In genomic region chr2:64214281-64215115, GRCh38 we compare ENCODE assay signal across 9 cellular contexts.
DNase-seq lines count a peak whose midpoint lies in the region; ATAC-seq and TF ChIP-seq lines count a peak whose summit lies in the region.
"Had no signal": no experiment of that assay in that cellular context is flagged by ENCODE, and none has a peak within 500 bp of the region (broad histone marks: within the 10 kb centered on the region; RNA-seq: fewer than 3 reads in every experiment).

No MANE protein-coding gene starts in this region.

- no peaks in the 10 kb centered on the region for H3K36me3 ChIP-seq in KMS-11 (ENCODE audit: insufficient read depth)
- no peaks in the 10 kb centered on the region for H3K36me3 ChIP-seq in mucosa of descending colon (ENCODE audit: low read depth)
- H3K36me3 ChIP-seq in uterus, result no peaks in the 10 kb centered on the region

- peak overlapping the region; percentile 33 for H3K9ac ChIP-seq in KMS-11

- H3K27ac ChIP-seq in KMS-11, result peak overlapping the region; percentile 76
- peak overlapping the region; percentile 46 to 74 for H3K27ac ChIP-seq in uterus

- H3K27me3 ChIP-seq in KMS-11 (ENCODE audit: insufficient read depth, low read depth) (no peaks in the 10 kb centered on the region), uterus (no peaks in the 10 kb centered on the region)

- no peak for TF ChIP-seq CTCF in KMS-11 (conservative IDR thresholded peaks at IDR 0.05; ENCODE audit: low read depth, low read length)
- TF ChIP-seq CTCF in mucosa of descending colon (IDR thresholded peaks at IDR 0.05), result no peak
- no peak for TF ChIP-seq CTCF in uterus (IDR thresholded peaks at IDR 0.05)

- H3K27me3 Mint-ChIP-seq in activated naive CD4-positive, alpha-beta T cell treated with anti-CD3 and anti-CD28 coated beads, Interleukin-2, amount 50 U/mL, for 24 hours, result no peaks in the 10 kb centered on the region
- peaks cover 0 to 2% (median 0%) of the 10 kb centered on the region in 3 donors for H3K27me3 Mint-ChIP-seq in immature natural killer cell (ENCODE audit: low read depth in 3 of 3)

- H3K4me3 Mint-ChIP-seq in activated naive CD4-positive, alpha-beta T cell treated with anti-CD3 and anti-CD28 coated beads, Interleukin-2, amount 50 U/mL, for 24 hours, result peak overlapping the region; percentile 83
- peak overlapping the region in 2 of 5 donors; percentile 11 to 77 for H3K4me3 Mint-ChIP-seq in immature natural killer cell

- H3K4me2 ChIP-seq in KMS-11, result peak overlapping the region; percentile 84

- peak overlapping the region; percentile 46 for H2AFZ ChIP-seq in KMS-11 (ENCODE audit: low read depth)

- peak; percentile 62 for ATAC-seq in GM18498 (IDR thresholded peaks at IDR 0.05; ENCODE audit: unreplicated experiment)
- ATAC-seq in GM21576 (IDR thresholded peaks at IDR 0.05; ENCODE audit: unreplicated experiment), result peak; percentile 54
- peak; percentile 84 for ATAC-seq in mucosa of descending colon

- no peaks in the 10 kb centered on the region for H3K36me3 Mint-ChIP-seq in activated naive CD4-positive, alpha-beta T cell treated with anti-CD3 and anti-CD28 coated beads, Interleukin-2, amount 50 U/mL, for 24 hours
- H3K36me3 Mint-ChIP-seq in immature natural killer cell, result no peaks in the 10 kb centered on the region

- H3K27ac Mint-ChIP-seq in activated naive CD4-positive, alpha-beta T cell treated with anti-CD3 and anti-CD28 coated beads, Interleukin-2, amount 50 U/mL, for 24 hours, result peak overlapping the region; percentile 97
- H3K27ac Mint-ChIP-seq in immature natural killer cell, result peak overlapping the region in 1 of 6 donors; percentile 80

- no peaks in the 10 kb centered on the region for H3K9me3 Mint-ChIP-seq in activated naive CD4-positive, alpha-beta T cell treated with anti-CD3 and anti-CD28 coated beads, Interleukin-2, amount 50 U/mL, for 24 hours
- H3K9me3 Mint-ChIP-seq in immature natural killer cell, result no peaks in the 10 kb centered on the region

- peak in 1 of 2 donors; percentile 14 for TF ChIP-seq POLR2A in uterus (IDR thresholded peaks at IDR 0.05)

- H3K4me1 Mint-ChIP-seq in activated naive CD4-positive, alpha-beta T cell treated with anti-CD3 and anti-CD28 coated beads, Interleukin-2, amount 50 U/mL, for 24 hours, result peaks cover 76% of the 10 kb centered on the region
- peaks cover 20 to 35% of the 10 kb centered on the region in 2 donors for H3K4me1 Mint-ChIP-seq in immature natural killer cell

- DNase-seq in mucosa of descending colon (peak in 1 of 3 donors; percentile 50), uterus (peak in 1 of 2 donors; percentile 38), NCI-H2029 (lab: John Stamatoyannopoulos, UW) (no peak), immature natural killer cell (no peak)
- DNase-seq: IMR-90 had no signal

- no peaks in the 10 kb centered on the region for H4K20me1 ChIP-seq in KMS-11 (ENCODE audit: insufficient read depth)

- H3K4me1 ChIP-seq in KMS-11 (ENCODE audit: low read depth, poor library complexity, severe bottlenecking) (peaks cover 63% of the 10 kb centered on the region), mucosa of descending colon (ENCODE audit: low read depth) (peaks cover 24% of the 10 kb centered on the region), uterus (peaks cover 0 to 12% of the 10 kb centered on the region in 2 donors)

- peak overlapping the region; percentile 75 for H3K4me3 ChIP-seq in KMS-11 (IDR thresholded peaks at IDR 0.05; ENCODE audit: insufficient read depth, low read depth, low read length)
- H3K4me3 ChIP-seq in mucosa of descending colon, result no peak overlapping the region
- no peak overlapping the region for H3K4me3 ChIP-seq in uterus

- intact Hi-C loops in mucosa of descending colon (cut with DNase I, micrococcal nuclease) (no loop called here), uterus (cut with DNase I; ENCODE audit: low total_unique reads) (no loop called here)

- no peaks in the 10 kb centered on the region for H3K9me3 ChIP-seq in mucosa of descending colon
- H3K9me3 ChIP-seq in uterus, result no peaks in the 10 kb centered on the region

- no peaks in the 10 kb centered on the region for H3K79me2 ChIP-seq in KMS-11 (ENCODE audit: insufficient read depth, low read depth)
